ENCODE assay signal across 12 cellular contexts in genomic region chr1:41619511-41620364, GRCh38.
DNase-seq lines count a peak whose midpoint lies in the region; ATAC-seq and FAIRE-seq lines count a peak whose summit lies in the region.
"Had no signal": no experiment of that assay in that cellular context is flagged by ENCODE, and none has a peak within 500 bp of the region (broad histone marks: within the 10 kb centered on the region; RNA-seq: fewer than 3 reads in every experiment).

No MANE protein-coding gene starts in this region.

- peak; percentile 41 for ATAC-seq in esophagus mucosa
- no peak for ATAC-seq in GM18520 (IDR thresholded peaks at IDR 0.05; ENCODE audit: unreplicated experiment)

- peak; percentile 29 for DNase-seq in activated CD8-positive, alpha-beta memory T cell treated with anti-CD3 and anti-CD28 coated beads, Interleukin-2, amount 50 U/mL, for 48 hours
- no peak for DNase-seq in activated CD8-positive, alpha-beta memory T cell treated with anti-CD3 and anti-CD28 coated beads, Interleukin-2, amount 50 U/mL, for 4 hours
- DNase-seq in NCI-H226, result peak; percentile 22
- no peak for DNase-seq in urothelium cell line (ENCODE audit: low spot score)
- DNase-seq in stimulated activated CD4-positive, alpha-beta T cell treated with anti-CD3 and anti-CD28 coated beads, Interleukin-2, amount 100 ng/mL, for 24 hours, result no peak
- DNase-seq in NOMO-1 treated with DMSO at 0.1 percent for 48 hours (lab: John Stamatoyannopoulos, UW; ENCODE audit: unreplicated experiment), result no peak
- DNase-seq: activated CD4-positive, alpha-beta memory T cell treated with anti-CD3 and anti-CD28 coated beads for 36 hours; colonic mucosa; SJCRH30 had no signal

- FAIRE-seq in urothelium cell line (lab: Jason Lieb, UNC), result peak; percentile 50
- FAIRE-seq: GM19239 had no signal

Comparison
In these comparisons a context has a peak if more than half of its experiments do, and no peak if none do; other contexts are left out.
1. DNase-seq: peak in activated CD8-positive, alpha-beta memory T cell treated with anti-CD3 and anti-CD28 coated beads, Interleukin-2, amount 50 U/mL, for 48 hours (single experiment) and NCI-H226 (single experiment); none in activated CD8-positive, alpha-beta memory T cell treated with anti-CD3 and anti-CD28 coated beads, Interleukin-2, amount 50 U/mL, for 4 hours (single experiment), urothelium cell line (single experiment), stimulated activated CD4-positive, alpha-beta T cell treated with anti-CD3 and anti-CD28 coated beads, Interleukin-2, amount 100 ng/mL, for 24 hours (0 of 2) and NOMO-1 treated with DMSO at 0.1 percent for 48 hours (single experiment).